15 cellular contexts compared by ENCODE assay signal in genomic region chr1:85133565-85134159, GRCh38.
A peak's percentile ranks its signal among the peaks of the same experiment; 100 is the strongest.
DNase-seq lines count a peak whose midpoint lies in the region; ATAC-seq, FAIRE-seq and TF ChIP-seq lines count a peak whose summit lies in the region.
"Had no signal": no experiment of that assay in that cellular context is flagged by ENCODE, and none has a peak within 500 bp of the region (broad histone marks: within the 10 kb centered on the region; RNA-seq: fewer than 3 reads in every experiment).

No MANE protein-coding gene starts in this region.

- intact Hi-C loops in Right ventricle myocardium superior (cut with DNase I) = no loop called here
- intact Hi-C loops in cardiac septum (cut with DNase I) = no loop called here

- H3K9me3 ChIP-seq in keratinocyte (ENCODE audit: control insufficient read depth, low read depth, low read length) = no peaks in the 10 kb centered on the region
- H3K9me3 ChIP-seq in upper lobe of left lung = no peaks in the 10 kb centered on the region
- H3K9me3 ChIP-seq in MM.1S (replicated peaks; ENCODE audit: insufficient read depth, low read length) = no peaks in the 10 kb centered on the region
- H3K9me3 ChIP-seq: HAP-1, SK-N-SH had no signal

- H3F3A ChIP-seq in MM.1S (ENCODE audit: insufficient read depth, low read length) = no peaks in the 10 kb centered on the region

- TF ChIP-seq CTCF in keratinocyte (optimal IDR thresholded peaks at IDR 0.05 in 1 of 3, IDR thresholded peaks at IDR 0.05 in 1 of 3, conservative IDR thresholded peaks at IDR 0.05 in 1 of 3; ENCODE audit: extremely low read depth in 1 of 3, insufficient read depth in 2 of 3, low read length in 3 of 3) (no peak), upper lobe of left lung (IDR thresholded peaks at IDR 0.05) (no peak), MM.1S (IDR thresholded peaks at IDR 0.05; ENCODE audit: low read length) (no peak)

- no peak overlapping the region for H3K4me2 ChIP-seq in keratinocyte (ENCODE audit: control insufficient read depth, extremely low read depth, insufficient read depth, low read depth, low read length)
- no peak overlapping the region for H3K4me2 ChIP-seq in MM.1S (ENCODE audit: low read depth, low read length)
- H3K4me2 ChIP-seq: SK-N-SH had no signal

- H4K20me1 ChIP-seq in keratinocyte (ENCODE audit: control insufficient read depth, extremely low read depth, insufficient read depth, low read length) = no peaks in the 10 kb centered on the region
- H4K20me1 ChIP-seq in MM.1S (ENCODE audit: insufficient read depth, low read length) = no peaks in the 10 kb centered on the region

- H3K9me2 ChIP-seq in MM.1S (replicated peaks; ENCODE audit: insufficient read depth, low read length) = no peaks in the 10 kb centered on the region
- H3K9me2 ChIP-seq: SK-N-SH had no signal

- no peak overlapping the region for H3K27ac ChIP-seq in keratinocyte (ENCODE audit: control insufficient read depth, insufficient read depth, low read length)
- H3K27ac ChIP-seq in upper lobe of left lung = peak overlapping the region in 3 of 4 donors; percentile 39 to 71 (median 70)
- H3K27ac ChIP-seq in MM.1S (ENCODE audit: low read length) = no peak overlapping the region

- TF ChIP-seq POLR2A in upper lobe of left lung (IDR thresholded peaks at IDR 0.05) = no peak

- H3K79me2 ChIP-seq in keratinocyte (ENCODE audit: control insufficient read depth, insufficient read depth, low read length) = no peaks in the 10 kb centered on the region
- H3K79me2 ChIP-seq in MM.1S (ENCODE audit: low read length) = no peaks in the 10 kb centered on the region

- 32 to 48% methylated on average over 2 of the region's 2 CpGs for WGBS in upper lobe of left lung, 2 donors

- no peaks in the 10 kb centered on the region for H3K36me3 ChIP-seq in keratinocyte (ENCODE audit: control insufficient read depth in 2 of 2, extremely low read depth in 1 of 2, insufficient read depth in 2 of 2, low read length in 2 of 2)
- H3K36me3 ChIP-seq in upper lobe of left lung = no peaks in the 10 kb centered on the region
- no peaks in the 10 kb centered on the region for H3K36me3 ChIP-seq in MM.1S (replicated peaks; ENCODE audit: insufficient read depth, low read length)
- H3K36me3 ChIP-seq: HAP-1 had no signal

- no peak overlapping the region for H3K4me3 ChIP-seq in keratinocyte (ENCODE audit: control insufficient read depth in 2 of 3, extremely low read depth in 1 of 3, insufficient read depth in 2 of 3, low read depth in 1 of 3, low read length in 3 of 3)
- H3K4me3 ChIP-seq in upper lobe of left lung = no peak overlapping the region
- no peak overlapping the region for H3K4me3 ChIP-seq in MM.1S (ENCODE audit: low read length)
- H3K4me3 ChIP-seq: HAP-1 had no signal

- ATAC-seq in Right ventricle myocardium superior (ENCODE audit: poor library complexity) (peak; percentile 50), upper lobe of left lung (ENCODE audit: low FRiP score in 2 of 2) (no peak)

- dilution Hi-C loops in keratinocyte (cut with MboI; ENCODE audit: extremely low pct_ligation_motif_present, low sequenced_read_pairs) = no loop called here

- FAIRE-seq in keratinocyte (lab: Jason Lieb, UNC) = peak; percentile 23
- FAIRE-seq: RCC 7860 had no signal

- no peaks in the 10 kb centered on the region for H3K9me1 ChIP-seq in keratinocyte (ENCODE audit: control insufficient read depth, extremely low read depth, insufficient read depth, low read length)

- H2AFZ ChIP-seq in keratinocyte (ENCODE audit: control insufficient read depth, low read length) (no peak overlapping the region), MM.1S (ENCODE audit: low read length) (no peak overlapping the region)

- DNase-seq in Right ventricle myocardium superior (no peak), cardiac septum (ENCODE audit: low spot score) (no peak), NCI-H774 (lab: John Stamatoyannopoulos, UW) (peak; percentile 16), keratinocyte (ENCODE audit: low read depth, low spot score) (no peak), upper lobe of left lung (no peak), MM.1S (no peak), midbrain (lab: John Stamatoyannopoulos, UW) (no peak)
- no peak for DNase-seq in stimulated activated CD4-positive, alpha-beta T cell treated with anti-CD3 and anti-CD28 coated beads, Interleukin-4, amount 100 ng/mL, for 24 hours
- DNase-seq: COR-L47, Karpas-422, NCI-H1930, SHP77, SK-N-SH had no signal

- no peak for TF ChIP-seq EP300 in upper lobe of left lung (IDR thresholded peaks at IDR 0.05)

- H3K9ac ChIP-seq in keratinocyte (ENCODE audit: control insufficient read depth, extremely low read depth, insufficient read depth, low read length) (no peak overlapping the region), MM.1S (ENCODE audit: low read length) (no peak overlapping the region)
- H3K9ac ChIP-seq: SK-N-SH had no signal

- H3K27me3 ChIP-seq in keratinocyte (ENCODE audit: control insufficient read depth, extremely low read depth, insufficient read depth, low read length) (no peaks in the 10 kb centered on the region), upper lobe of left lung (no peaks in the 10 kb centered on the region), MM.1S (replicated peaks; ENCODE audit: insufficient read depth, low read length) (no peaks in the 10 kb centered on the region)

- H3K4me1 ChIP-seq in keratinocyte (ENCODE audit: control insufficient read depth, extremely low read depth, insufficient read depth, low read length) (peaks cover 6% of the 10 kb centered on the region), upper lobe of left lung (peaks cover 11 to 42% (median 19%) of the 10 kb centered on the region in 4 donors), MM.1S (ENCODE audit: low read length) (no peaks in the 10 kb centered on the region)

Comparison
In these comparisons a context has a peak if more than half of its experiments do, and no peak if none do; other contexts are left out.
1. H3K27ac ChIP-seq: peak in upper lobe of left lung (3 of 4); none in keratinocyte (single experiment) and MM.1S (single experiment).